Comparison of ENCODE assay signal across 8 cellular contexts in genomic region chr1:148263128-148263905, GRCh38.
DNase-seq lines count a peak whose midpoint lies in the region; ATAC-seq and TF ChIP-seq lines count a peak whose summit lies in the region.

No MANE protein-coding gene starts in this region.

- H3K9me3 ChIP-seq in Peyer's patch (no peaks in the 10 kb centered on the region), tibial artery (no peaks in the 10 kb centered on the region)

- H3K4me1 ChIP-seq in Peyer's patch (no peaks in the 10 kb centered on the region), tibial artery (peaks cover 0 to 12% (median 2%) of the 10 kb centered on the region in 4 donors)

- H3K27ac ChIP-seq in Peyer's patch (peak overlapping the region; percentile 50 to 75 (median 73)), tibial artery (peak overlapping the region; percentile 39 to 48)

- TF ChIP-seq CTCF in Peyer's patch (IDR thresholded peaks at IDR 0.05) = no peak
- no peak for TF ChIP-seq CTCF in omental fat pad (IDR thresholded peaks at IDR 0.05)
- no peak for TF ChIP-seq CTCF in tibial artery (IDR thresholded peaks at IDR 0.05)

- intact Hi-C loops in tibial artery (cut with DNase I; ENCODE audit: low total_unique reads) = no loop called here

- peak; percentile 69 to 85 for TF ChIP-seq POLR2A in Peyer's patch (IDR thresholded peaks at IDR 0.05)

- H3K4me3 ChIP-seq in Peyer's patch (peak overlapping the region; percentile 40 to 66 (median 50)), tibial artery (peak overlapping the region; percentile 50 to 57)

- ATAC-seq in HG03354 (IDR thresholded peaks at IDR 0.05; ENCODE audit: poor library complexity, severe bottlenecking, unreplicated experiment) (peak; percentile 62), omental fat pad (ENCODE audit: low FRiP score) (peak; percentile 85)

- H3K27me3 ChIP-seq in Peyer's patch (no peaks in the 10 kb centered on the region), tibial artery (no peaks in the 10 kb centered on the region)

- H3K36me3 ChIP-seq in Peyer's patch (no peaks in the 10 kb centered on the region), tibial artery (no peaks in the 10 kb centered on the region)

- peak; percentile 57 for DNase-seq in SIG-M5 treated with dmso at 0.1 percent for 504 hours (lab: John Stamatoyannopoulos, UW; ENCODE audit: unreplicated experiment)
- DNase-seq in SIG-M5 (lab: John Stamatoyannopoulos, UW) = no peak
- peak; percentile 68 to 86 (median 75) for DNase-seq in Peyer's patch
- peak in 3 of 4 experiments; percentile 29 to 37 (median 32) for DNase-seq in activated naive CD4-positive, alpha-beta T cell (lab: John Stamatoyannopoulos, UW)
- peak; percentile 26 for DNase-seq in globus pallidus (ENCODE audit: low spot score)
- DNase-seq in omental fat pad (ENCODE audit: low spot score) = no peak
- peak in 1 of 2 donors; percentile 65 for DNase-seq in tibial artery

Comparison
In these comparisons a context has a peak if more than half of its experiments do, and no peak if none do; other contexts are left out.
1. DNase-seq: peak in SIG-M5 treated with dmso at 0.1 percent for 504 hours (single experiment), Peyer's patch (3 of 3), activated naive CD4-positive, alpha-beta T cell (3 of 4) and globus pallidus (single experiment); none in SIG-M5 (single experiment) and omental fat pad (single experiment).